Comparison of ENCODE assay signal across 21 cellular contexts in the genomic region with DNA sequence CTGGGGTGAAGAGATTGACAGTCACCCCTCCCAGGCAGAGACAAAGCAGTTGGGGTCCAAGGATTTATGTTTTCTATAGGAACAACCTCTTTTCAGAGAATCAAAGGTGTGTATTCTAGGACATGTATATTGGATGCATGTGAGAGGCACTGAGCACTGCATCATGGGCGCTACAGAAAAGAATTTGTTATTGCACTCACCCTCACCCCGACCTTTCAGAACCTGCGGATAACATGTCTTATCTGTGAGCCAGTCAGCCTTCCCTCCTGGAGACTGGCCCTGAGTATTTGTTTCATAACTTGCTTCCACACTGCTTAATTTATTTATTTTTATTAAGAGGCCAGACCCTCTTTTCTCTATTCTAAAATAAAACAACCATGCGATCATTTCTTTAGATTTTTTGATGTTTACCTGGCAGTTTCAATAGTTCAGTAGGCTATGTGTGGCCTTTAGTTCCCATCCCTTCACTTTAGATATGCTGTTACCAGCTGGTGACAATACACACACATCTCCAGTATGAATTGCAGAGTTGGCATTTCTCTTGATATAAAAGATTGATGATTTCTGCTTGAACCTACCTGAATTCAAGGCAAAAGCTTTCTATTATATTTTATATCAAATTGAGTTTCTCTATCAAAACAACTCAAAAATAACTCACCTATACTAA. TPM values are rescaled to one million over a fixed set of nuclear protein-coding genes. Genes with fewer than 3 reads are reported as not detected.
DNase-seq lines count a peak whose midpoint lies in the region; ATAC-seq, FAIRE-seq and TF ChIP-seq lines count a peak whose summit lies in the region.
"Had no signal": no experiment of that assay in that cellular context is flagged by ENCODE, and none has a peak within 500 bp of the region (broad histone marks: within the 10 kb centered on the region; RNA-seq: fewer than 3 reads in every experiment).

No MANE protein-coding gene starts in this region.

- WGBS in HepG2 (ENCODE audit: low lambda C conversion rate), result 47% methylated on average over 4 of the region's 4 CpGs
- 53% methylated on average over 4 of the region's 4 CpGs for WGBS in right lobe of liver (ENCODE audit: insufficient coverage, low coverage, low lambda C conversion rate, missing lambda C conversion rate)
- 94 to 100% methylated on average over 3 to 4 of the region's 4 CpGs for WGBS in endodermal cell (ENCODE audit: insufficient coverage in 1 of 2, insufficient read length in 1 of 2), 2 experiments

- H3K27me3 ChIP-seq in HepG2 (ENCODE audit: control insufficient read depth in 1 of 2, insufficient read depth in 2 of 2, low read length in 2 of 2), result peaks cover 4 to 32% of the 10 kb centered on the region in 2 experiments; a peak in 4 of 5 replicates
- no peaks in the 10 kb centered on the region for H3K27me3 ChIP-seq in right lobe of liver
- H3K27me3 ChIP-seq in endodermal cell (ENCODE audit: control insufficient read depth, insufficient read depth, low read length, poor library complexity, severe bottlenecking), result peaks cover 4% of the 10 kb centered on the region

- POLR2A ChIA-PET in HepG2 (lab: Yijun Ruan, JAX), result no interaction called here
- POLR2A ChIA-PET in activated CD8-positive, alpha-beta T cell treated with anti-CD3 and anti-CD28 coated beads for 36 hours (lab: Charles Lee), result no interaction called here

- no peaks in the 10 kb centered on the region for H3K9me3 Mint-ChIP-seq in endodermal cell
- no peaks in the 10 kb centered on the region for H3K9me3 Mint-ChIP-seq in activated CD8-positive, alpha-beta T cell treated with anti-CD3 and anti-CD28 coated beads for 36 hours
- H3K9me3 Mint-ChIP-seq: CD4-positive, alpha-beta T cell; H9 had no signal

- intact Hi-C loops in HepG2 (cut with micrococcal nuclease; ENCODE audit: unreplicated experiment) (loop anchor here (2.0 kb wide), 1 partner anchor 63 kb away; no protein-coding TSS in a partner anchor), right lobe of liver (cut with DNase I) (no loop called here), left ventricle myocardium superior (cut with micrococcal nuclease) (no loop called here)
- intact Hi-C loops in activated CD8-positive, alpha-beta T cell treated with anti-CD3 and anti-CD28 coated beads for 36 hours (cut with micrococcal nuclease), result no loop called here

- TF ChIP-seq RAD21 in HepG2 (CRISPR knock-in tag; IDR thresholded peaks at IDR 0.05), result no peak

- no peaks in the 10 kb centered on the region for H3K9me3 ChIP-seq in HepG2 (ENCODE audit: low read length)
- H3K9me3 ChIP-seq in right lobe of liver, result no peaks in the 10 kb centered on the region
- H3K9me3 ChIP-seq in endodermal cell (ENCODE audit: control insufficient read depth, low read length), result no peaks in the 10 kb centered on the region
- H3K9me3 ChIP-seq: Caco-2 had no signal

- no peaks in the 10 kb centered on the region for H3K79me2 ChIP-seq in HepG2 (ENCODE audit: insufficient read depth, low read length)

- in situ Hi-C loops in HepG2 (cut with HindIII; ENCODE audit: extremely low pct_ligation_motif_present, low pct_unique_long_range_greater_than_20kb), result no loop called here

- no peak overlapping the region for H3K4me3 Mint-ChIP-seq in endodermal cell
- no peak overlapping the region for H3K4me3 Mint-ChIP-seq in activated CD8-positive, alpha-beta T cell treated with anti-CD3 and anti-CD28 coated beads for 36 hours
- H3K4me3 Mint-ChIP-seq: CD4-positive, alpha-beta T cell; H9 had no signal

- peaks cover 10% of the 10 kb centered on the region for H3K4me1 Mint-ChIP-seq in endodermal cell
- no peaks in the 10 kb centered on the region for H3K4me1 Mint-ChIP-seq in activated CD8-positive, alpha-beta T cell treated with anti-CD3 and anti-CD28 coated beads for 36 hours (ENCODE audit: low read depth)

- H2AFZ ChIP-seq in HepG2 (ENCODE audit: low read length), result no peak overlapping the region

- TF ChIP-seq POLR2A in HepG2 (IDR thresholded peaks at IDR 0.05; ENCODE audit: insufficient read depth in 1 of 2, low read depth in 2 of 2, low read length in 2 of 2) (no peak), right lobe of liver (IDR thresholded peaks at IDR 0.05) (no peak)

- DNase-seq in HepG2 (ENCODE audit: low spot score) (no peak), right lobe of liver (no peak), endodermal cell (peak; percentile 3), left ventricle myocardium superior (no peak), HUDEP-2 (lab: John Stamatoyannopoulos, UW; ENCODE audit: unreplicated experiment in 76 of 76) (no peak), NCI-H524 treated with DMSO at 0.1 percent for 48 hours (lab: John Stamatoyannopoulos, UW) (no peak)
- DNase-seq in activated CD8-positive, alpha-beta T cell treated with anti-CD3 and anti-CD28 coated beads for 36 hours, result no peak
- DNase-seq: AML-193; Caco-2; CD4-positive, alpha-beta T cell; DMS79; GDM1; H9 had no signal

- no peak for TF ChIP-seq EP300 in HepG2 (IDR thresholded peaks at IDR 0.05; ENCODE audit: low read depth in 2 of 2, low read length in 2 of 2)
- no peak for TF ChIP-seq EP300 in HepG2 (CRISPR knock-in tag; IDR thresholded peaks at IDR 0.05; ENCODE audit: borderline replicate concordance)

- H3K4me3 ChIP-seq in HepG2 (replicated peaks in 1 of 3; ENCODE audit: insufficient read depth in 1 of 3, low read depth in 2 of 3, low read length in 3 of 3), result no peak overlapping the region
- no peak overlapping the region for H3K4me3 ChIP-seq in right lobe of liver
- H3K4me3 ChIP-seq in endodermal cell (ENCODE audit: low read length), result no peak overlapping the region

- peaks cover 7% of the 10 kb centered on the region for H3K27me3 Mint-ChIP-seq in endodermal cell (ENCODE audit: insufficient read depth)
- no peaks in the 10 kb centered on the region for H3K27me3 Mint-ChIP-seq in activated CD8-positive, alpha-beta T cell treated with anti-CD3 and anti-CD28 coated beads for 36 hours
- H3K27me3 Mint-ChIP-seq: CD4-positive, alpha-beta T cell had no signal

- CTCF ChIA-PET in HepG2 (lab: Yijun Ruan, JAX; ENCODE audit: low intra/inter-chr PET ratio, low total read pairs), result interaction anchor here (1.1 kb wide), 1 partner anchor 61 kb away, joined by 3 read pairs; no protein-coding TSS in a partner anchor
- CTCF ChIA-PET in activated CD8-positive, alpha-beta T cell treated with anti-CD3 and anti-CD28 coated beads for 36 hours (lab: Charles Lee), result interaction anchor here (0.9 to 6.1 kb wide), 4 partner anchors 29 to 38 kb away, joined by 3 to 25 read pairs (median 3); no protein-coding TSS in a partner anchor

- FAIRE-seq in HepG2 (lab: Jason Lieb, UNC), result no peak
- FAIRE-seq: A204.1, D721Med, GM12892, H1, HTR-8/SVneo had no signal

- H3K36me3 ChIP-seq in HepG2 (replicated peaks in 1 of 2; ENCODE audit: control insufficient read depth in 1 of 2, insufficient read depth in 2 of 2, low read length in 2 of 2) (no peaks in the 10 kb centered on the region), right lobe of liver (no peaks in the 10 kb centered on the region), endodermal cell (ENCODE audit: control insufficient read depth, insufficient read depth, low read length) (no peaks in the 10 kb centered on the region)

- no peak overlapping the region for H3K27ac Mint-ChIP-seq in endodermal cell
- H3K27ac Mint-ChIP-seq in activated CD8-positive, alpha-beta T cell treated with anti-CD3 and anti-CD28 coated beads for 36 hours, result no peak overlapping the region
- H3K27ac Mint-ChIP-seq: CD4-positive, alpha-beta T cell; H9 had no signal

- TF ChIP-seq CTCF in HepG2 (CRISPR knock-in tag; IDR thresholded peaks at IDR 0.05) (no peak), right lobe of liver (IDR thresholded peaks at IDR 0.05) (no peak), endodermal cell (conservative IDR thresholded peaks at IDR 0.05) (no peak)
- no peak for TF ChIP-seq CTCF in activated CD8-positive, alpha-beta T cell treated with anti-CD3 and anti-CD28 coated beads for 36 hours (IDR thresholded peaks at IDR 0.05)

- no peak overlapping the region for H3K4me2 ChIP-seq in HepG2 (ENCODE audit: low read depth, low read length)

- ATAC-seq in HepG2 (no peak), right lobe of liver (no peak), left ventricle myocardium superior (peak; percentile 76)
- no peak for ATAC-seq in activated CD8-positive, alpha-beta T cell treated with anti-CD3 and anti-CD28 coated beads for 36 hours

- no peak overlapping the region for H3K27ac ChIP-seq in HepG2 (ENCODE audit: extremely low read length, insufficient read depth, low read length)
- no peak overlapping the region for H3K27ac ChIP-seq in right lobe of liver
- H3K27ac ChIP-seq in endodermal cell (ENCODE audit: low read depth, low read length), result no peak overlapping the region
- H3K27ac ChIP-seq: C4-2B had no signal

- H3K4me1 ChIP-seq in HepG2 (ENCODE audit: insufficient read depth, low read length), result peaks cover 7% of the 10 kb centered on the region
- H3K4me1 ChIP-seq in right lobe of liver, result peaks cover 0 to 12% (median 3%) of the 10 kb centered on the region in 4 donors
- no peaks in the 10 kb centered on the region for H3K4me1 ChIP-seq in endodermal cell (ENCODE audit: control insufficient read depth, insufficient read depth, low read length)
- H3K4me1 ChIP-seq: Caco-2 had no signal

- no peaks in the 10 kb centered on the region for H4K20me1 ChIP-seq in HepG2 (ENCODE audit: insufficient read depth, low read length)

- no TSS peak for BruUV-seq in HepG2 (replicated peaks; lab: Mats Ljungman, UMichigan)

- no peaks in the 10 kb centered on the region for H3K36me3 Mint-ChIP-seq in endodermal cell (ENCODE audit: low read depth)
- no peaks in the 10 kb centered on the region for H3K36me3 Mint-ChIP-seq in activated CD8-positive, alpha-beta T cell treated with anti-CD3 and anti-CD28 coated beads for 36 hours (ENCODE audit: low read depth)

- no peak overlapping the region for H3K9ac ChIP-seq in HepG2 (ENCODE audit: insufficient read depth, low read depth, low read length)
- H3K9ac ChIP-seq in endodermal cell (ENCODE audit: extremely low read depth, low read length, poor library complexity, severe bottlenecking), result no peak overlapping the region

RNA-seq across cellular contexts. Expression of a gene that starts 29.8 kb away (rescaled TPM):
- total RNA-seq in HepG2 (2016; rRNA removed; fragmentation: Illumina TruSeq; extraction: Trizol) (644 and 930 TPM in 2 replicates), right lobe of liver (1,000 to 10,000 TPM in 3 of 6 experiments, 100 to 1,000 TPM in 3; 326 to 1,933 (median 908) TPM), endodermal cell (not detected), left ventricle myocardium superior (not detected)
- 281 and 361 TPM in 2 replicates for total RNA-seq in HepG2 (2016; cell fraction: cytosol; rRNA removed; fragmentation: Illumina TruSeq; extraction: Trizol; ENCODE audit: low read depth)
- 658 and 997 TPM in 2 replicates for total RNA-seq in HepG2 (2016; cell fraction: insoluble cytoplasmic fraction; rRNA removed; fragmentation: Illumina TruSeq; extraction: Trizol)
- 241 and 301 TPM in 2 replicates for total RNA-seq in HepG2 (2016; cell fraction: membrane; rRNA removed; fragmentation: Illumina TruSeq; extraction: Trizol)
- 195 and 218 TPM in 2 replicates for total RNA-seq in HepG2 (2016; cell fraction: nucleus; rRNA removed; fragmentation: Illumina TruSeq; extraction: Trizol)
- polyA plus RNA-seq in HepG2 (2011; rRNA removed), result 1,478 and 1,608 TPM in 2 replicates
- 1,357 and 2,069 TPM in 2 replicates for polyA plus RNA-seq in HepG2 (2011; cell fraction: cytosol; rRNA removed)
- polyA plus RNA-seq in HepG2 (2011; cell fraction: nucleus; rRNA removed), result 273 and 414 TPM in 2 replicates
- 2,038 and 4,995 TPM in 2 replicates for polyA plus RNA-seq in HepG2 (2012)
- 515 and 788 TPM in 2 replicates for polyA plus RNA-seq in HepG2 (2016; cell fraction: cytosol; fragmentation: Illumina TruSeq; extraction: Trizol; ENCODE audit: low read depth)
- polyA plus RNA-seq in HepG2 (2016; cell fraction: insoluble cytoplasmic fraction; fragmentation: Illumina TruSeq; extraction: Trizol; ENCODE audit: low read depth), result 1,913 and 2,232 TPM in 2 replicates
- 370 and 531 TPM in 2 replicates for polyA plus RNA-seq in HepG2 (2016; cell fraction: membrane; fragmentation: Illumina TruSeq; extraction: Trizol; ENCODE audit: low read depth)
- 669 and 685 TPM in 2 replicates for polyA plus RNA-seq in HepG2 (2016; cell fraction: nucleus; fragmentation: Illumina TruSeq; extraction: Trizol; ENCODE audit: insufficient read depth, low read depth)
- 148 TPM in 1 of 2 replicates, not detected in the other for polyA minus RNA-seq in HepG2 (2011; rRNA and poly(A)+ RNA removed; ENCODE audit: low replicate concordance)
- 423 and 495 TPM in 2 replicates for polyA minus RNA-seq in HepG2 (2011; cell fraction: cytosol; rRNA and poly(A)+ RNA removed)
- polyA minus RNA-seq in HepG2 (2011; cell fraction: nucleus; rRNA and poly(A)+ RNA removed), result 182 and 351 TPM in 2 replicates
- polyA plus RNA-seq in endodermal cell (2013, experiment 1 of 2), result not detected
- polyA plus RNA-seq in endodermal cell (2013, experiment 2 of 2), result 0.46 TPM
- total RNA-seq in activated CD8-positive, alpha-beta T cell treated with anti-CD3 and anti-CD28 coated beads for 36 hours, result not detected
- total RNA-seq: CD4-positive, alpha-beta T cell; Daoy; H1; H9 had no signal
- polyA plus RNA-seq: BJ had no signal

RNA-seq across cellular contexts. Expression of a gene that starts 30.4 kb away (rescaled TPM):
- total RNA-seq in HepG2 (2016; rRNA removed; fragmentation: Illumina TruSeq; extraction: Trizol), result not detected in 2 replicates
- total RNA-seq in HepG2 (2016; cell fraction: cytosol; rRNA removed; fragmentation: Illumina TruSeq; extraction: Trizol; ENCODE audit: low read depth), result not detected in 2 replicates
- total RNA-seq in HepG2 (2016; cell fraction: insoluble cytoplasmic fraction; rRNA removed; fragmentation: Illumina TruSeq; extraction: Trizol), result not detected in 2 replicates
- not detected in 2 replicates for total RNA-seq in HepG2 (2016; cell fraction: membrane; rRNA removed; fragmentation: Illumina TruSeq; extraction: Trizol)
- not detected in 2 replicates for total RNA-seq in HepG2 (2016; cell fraction: nucleus; rRNA removed; fragmentation: Illumina TruSeq; extraction: Trizol)
- not detected in 2 replicates for polyA plus RNA-seq in HepG2 (2011; rRNA removed)
- polyA plus RNA-seq in HepG2 (2011; cell fraction: cytosol; rRNA removed), result not detected in 2 replicates
- not detected in 2 replicates for polyA plus RNA-seq in HepG2 (2011; cell fraction: nucleus; rRNA removed)
- not detected in 2 replicates for polyA plus RNA-seq in HepG2 (2012)
- not detected in 2 replicates for polyA plus RNA-seq in HepG2 (2016; cell fraction: cytosol; fragmentation: Illumina TruSeq; extraction: Trizol; ENCODE audit: low read depth)
- polyA plus RNA-seq in HepG2 (2016; cell fraction: insoluble cytoplasmic fraction; fragmentation: Illumina TruSeq; extraction: Trizol; ENCODE audit: low read depth), result not detected in 2 replicates
- polyA plus RNA-seq in HepG2 (2016; cell fraction: membrane; fragmentation: Illumina TruSeq; extraction: Trizol; ENCODE audit: low read depth), result not detected in 2 replicates
- not detected in 2 replicates for polyA plus RNA-seq in HepG2 (2016; cell fraction: nucleus; fragmentation: Illumina TruSeq; extraction: Trizol; ENCODE audit: insufficient read depth, low read depth)
- not detected in 2 replicates for polyA minus RNA-seq in HepG2 (2011; rRNA and poly(A)+ RNA removed; ENCODE audit: low replicate concordance)
- not detected in 2 replicates for polyA minus RNA-seq in HepG2 (2011; cell fraction: cytosol; rRNA and poly(A)+ RNA removed)
- not detected in 2 replicates for polyA minus RNA-seq in HepG2 (2011; cell fraction: nucleus; rRNA and poly(A)+ RNA removed)
- not detected for total RNA-seq in right lobe of liver
- total RNA-seq in endodermal cell, result not detected
- 0.07 TPM for polyA plus RNA-seq in endodermal cell (2013, experiment 1 of 2)
- polyA plus RNA-seq in endodermal cell (2013, experiment 2 of 2), result 0.17 TPM
- total RNA-seq in left ventricle myocardium superior, result 492 TPM
- not detected for total RNA-seq in activated CD8-positive, alpha-beta T cell treated with anti-CD3 and anti-CD28 coated beads for 36 hours
- total RNA-seq: Caco-2; CD4-positive, alpha-beta T cell; Daoy; H1; H9 had no signal
- polyA plus RNA-seq: BJ had no signal

RNA-seq across cellular contexts. Expression of a gene that starts 42.4 kb away (rescaled TPM):
- total RNA-seq in HepG2 (2016; rRNA removed; fragmentation: Illumina TruSeq; extraction: Trizol), result 6.5 and 10.0 TPM in 2 replicates
- 3.4 and 3.8 TPM in 2 replicates for total RNA-seq in HepG2 (2016; cell fraction: cytosol; rRNA removed; fragmentation: Illumina TruSeq; extraction: Trizol; ENCODE audit: low read depth)
- 7.2 and 9.3 TPM in 2 replicates for total RNA-seq in HepG2 (2016; cell fraction: insoluble cytoplasmic fraction; rRNA removed; fragmentation: Illumina TruSeq; extraction: Trizol)
- total RNA-seq in HepG2 (2016; cell fraction: membrane; rRNA removed; fragmentation: Illumina TruSeq; extraction: Trizol), result 8.5 and 9.0 TPM in 2 replicates
- total RNA-seq in HepG2 (2016; cell fraction: nucleus; rRNA removed; fragmentation: Illumina TruSeq; extraction: Trizol), result 4.0 and 4.4 TPM in 2 replicates
- 5.3 and 7.7 TPM in 2 replicates for polyA plus RNA-seq in HepG2 (2011; rRNA removed)
- 2.4 and 3.9 TPM in 2 replicates for polyA plus RNA-seq in HepG2 (2011; cell fraction: cytosol; rRNA removed)
- polyA plus RNA-seq in HepG2 (2011; cell fraction: nucleus; rRNA removed), result 1.0 and 2.0 TPM in 2 replicates
- 5.8 and 7.1 TPM in 2 replicates for polyA plus RNA-seq in HepG2 (2012)
- 4.2 and 4.5 TPM in 2 replicates for polyA plus RNA-seq in HepG2 (2016; cell fraction: cytosol; fragmentation: Illumina TruSeq; extraction: Trizol; ENCODE audit: low read depth)
- 10.6 and 10.9 TPM in 2 replicates for polyA plus RNA-seq in HepG2 (2016; cell fraction: insoluble cytoplasmic fraction; fragmentation: Illumina TruSeq; extraction: Trizol; ENCODE audit: low read depth)
- 7.2 and 7.3 TPM in 2 replicates for polyA plus RNA-seq in HepG2 (2016; cell fraction: membrane; fragmentation: Illumina TruSeq; extraction: Trizol; ENCODE audit: low read depth)
- 7.5 and 7.9 TPM in 2 replicates for polyA plus RNA-seq in HepG2 (2016; cell fraction: nucleus; fragmentation: Illumina TruSeq; extraction: Trizol; ENCODE audit: insufficient read depth, low read depth)
- 0.80 and 1.4 TPM in 2 replicates for polyA minus RNA-seq in HepG2 (2011; rRNA and poly(A)+ RNA removed; ENCODE audit: low replicate concordance)
- 2.3 and 2.6 TPM in 2 replicates for polyA minus RNA-seq in HepG2 (2011; cell fraction: cytosol; rRNA and poly(A)+ RNA removed)
- polyA minus RNA-seq in HepG2 (2011; cell fraction: nucleus; rRNA and poly(A)+ RNA removed), result 2.2 and 2.4 TPM in 2 replicates
- 10 to 100 TPM in 5 of 6 experiments, 1 to 10 TPM in 1; 9.3 to 17.1 (median 11.5) TPM for total RNA-seq in right lobe of liver
- total RNA-seq in endodermal cell, result 10 to 100 TPM; 11.7 to 20.3 TPM
- polyA plus RNA-seq in endodermal cell (2013, experiment 1 of 2), result 17.4 TPM
- 18.4 TPM for polyA plus RNA-seq in endodermal cell (2013, experiment 2 of 2)
- total RNA-seq in left ventricle myocardium superior, result 24.1 TPM
- 10 to 100 TPM; 10.8 to 11.1 TPM for total RNA-seq in activated CD8-positive, alpha-beta T cell treated with anti-CD3 and anti-CD28 coated beads for 36 hours

Comparison
In these comparisons a context has a peak if more than half of its experiments do, and no peak if none do; other contexts are left out.
1. RNA of a gene that starts 29.8 kb away (total RNA-seq): 326 to 1,933 TPM in right lobe of liver and 195 to 997 TPM in HepG2; not detected in endodermal cell, not detected in left ventricle myocardium superior (single experiment) and not detected in activated CD8-positive, alpha-beta T cell treated with anti-CD3 and anti-CD28 coated beads for 36 hours; every median in the first group is over 100 times any median in the second.
2. RNA of a gene that starts 30.4 kb away (total RNA-seq): 492 TPM in left ventricle myocardium superior (single experiment); not detected in activated CD8-positive, alpha-beta T cell treated with anti-CD3 and anti-CD28 coated beads for 36 hours, not detected in endodermal cell, not detected in HepG2 and not detected in right lobe of liver; every median in the first group is over 100 times any median in the second.